In the genomic region with DNA sequence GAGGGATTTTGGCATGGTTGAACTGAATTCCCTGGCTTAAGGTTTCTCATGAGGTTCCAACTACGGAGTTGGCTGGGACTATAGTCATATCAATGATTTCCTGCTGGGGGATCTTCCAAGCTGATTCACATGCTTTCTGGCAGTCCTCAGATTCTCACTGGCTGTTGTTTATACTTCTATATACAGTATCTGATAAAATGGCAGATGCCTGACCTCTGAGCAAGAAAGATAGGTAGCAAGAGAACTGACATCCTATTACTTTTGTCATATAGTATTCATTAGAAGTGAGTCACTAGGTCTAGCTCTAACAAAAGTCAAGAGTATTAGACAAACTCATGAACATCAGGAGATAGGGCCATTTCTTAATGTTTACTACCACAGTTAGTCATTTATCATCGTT, we compare ENCODE assay signal across 16 cellular contexts.
DNase-seq lines count a peak whose midpoint lies in the region; ATAC-seq and TF ChIP-seq lines count a peak whose summit lies in the region.
"Had no signal": no experiment of that assay in that cellular context is flagged by ENCODE, and none has a peak within 500 bp of the region (broad histone marks: within the 10 kb centered on the region; RNA-seq: fewer than 3 reads in every experiment).

No MANE protein-coding gene starts in this region.

- POLR2A ChIA-PET in AG04450 (lab: Yijun Ruan, JAX), result no interaction called here
- POLR2A ChIA-PET in naive thymus-derived CD8-positive, alpha-beta T cell (lab: Charles Lee), result no interaction called here

- H3K27ac ChIP-seq in AG04450 (ENCODE audit: low read depth, low read length), result no peak overlapping the region
- H3K27ac ChIP-seq: PC-9 had no signal

- no peaks in the 10 kb centered on the region for H3K36me3 Mint-ChIP-seq in naive thymus-derived CD8-positive, alpha-beta T cell
- H3K36me3 Mint-ChIP-seq: IgD-negative memory B cell had no signal

- H3K27me3 Mint-ChIP-seq in naive thymus-derived CD8-positive, alpha-beta T cell, result no peaks in the 10 kb centered on the region
- H3K27me3 Mint-ChIP-seq: IgD-negative memory B cell had no signal

- no peak overlapping the region for H3K4me3 ChIP-seq in AG04450 (ENCODE audit: low read depth, low read length)
- no peak overlapping the region for H3K4me3 ChIP-seq in MG63
- no peak overlapping the region for H3K4me3 ChIP-seq in epithelial cell of esophagus (ENCODE audit: low read length)
- H3K4me3 ChIP-seq: PC-9 had no signal

- H3K9me3 ChIP-seq in AG04450 (ENCODE audit: control insufficient read depth, insufficient read depth, low read length) (peaks cover 7% of the 10 kb centered on the region), MG63 (no peaks in the 10 kb centered on the region)

- no peaks in the 10 kb centered on the region for H3K4me1 Mint-ChIP-seq in naive thymus-derived CD8-positive, alpha-beta T cell
- H3K4me1 Mint-ChIP-seq: IgD-negative memory B cell had no signal

- H3K36me3 ChIP-seq in MG63, result no peaks in the 10 kb centered on the region

- CTCF ChIA-PET in AG04450 (lab: Charles Lee), result no interaction called here

- ATAC-seq in naive thymus-derived CD8-positive, alpha-beta T cell, result no peak
- no peak for ATAC-seq in HG03108 (IDR thresholded peaks at IDR 0.05; ENCODE audit: unreplicated experiment)

- TF ChIP-seq CTCF in AG04450 (IDR thresholded peaks at IDR 0.05; ENCODE audit: low read depth, low read length), result no peak
- no peak for TF ChIP-seq CTCF in epithelial cell of esophagus (IDR thresholded peaks at IDR 0.05; ENCODE audit: insufficient read depth, low read depth, low read length, missing control alignments)

- no peaks in the 10 kb centered on the region for H3K27me3 ChIP-seq in AG04450 (ENCODE audit: control insufficient read depth, insufficient read depth, low read length)
- H3K27me3 ChIP-seq in MG63, result no peaks in the 10 kb centered on the region

- DNase-seq in AG04450 (ENCODE audit: low read depth, low spot score) (peak; percentile 21), MG63 (peak; percentile 81), amniotic stem cell (lab: John Stamatoyannopoulos, UW) (peak; percentile 4), epithelial cell of esophagus (ENCODE audit: low read depth) (peak; percentile 13), MV-4-11 (lab: John Stamatoyannopoulos, UW) (no peak)
- no peak for DNase-seq in naive thymus-derived CD8-positive, alpha-beta T cell
- no peak for DNase-seq in stimulated activated CD4-positive, alpha-beta T cell treated with anti-CD3 and anti-CD28 coated beads, Interleukin-4, amount 100 ng/mL, for 24 hours
- DNase-seq: C1 segment of cervical spinal cord, DMS79 treated with DMSO at 0.1 percent for 48 hours, GOT3, NCI-H1417, NCI-H187 treated with DMSO at 0.1 percent for 48 hours, NCI-H774, PC-9 had no signal

- no peak overlapping the region for H3K27ac Mint-ChIP-seq in naive thymus-derived CD8-positive, alpha-beta T cell
- H3K27ac Mint-ChIP-seq: IgD-negative memory B cell had no signal

- no peak overlapping the region for H3K4me3 Mint-ChIP-seq in naive thymus-derived CD8-positive, alpha-beta T cell
- H3K4me3 Mint-ChIP-seq: IgD-negative memory B cell had no signal

- peaks cover 0 to 10% (median 2%) of the 10 kb centered on the region in 9 donors for H3K9me3 Mint-ChIP-seq in naive thymus-derived CD8-positive, alpha-beta T cell

Comparison
In these comparisons a context has a peak if more than half of its experiments do, and no peak if none do; other contexts are left out.
1. DNase-seq: peak in AG04450 (single experiment), MG63 (single experiment), amniotic stem cell (single experiment) and epithelial cell of esophagus (single experiment); none in naive thymus-derived CD8-positive, alpha-beta T cell (0 of 10), MV-4-11 (single experiment) and stimulated activated CD4-positive, alpha-beta T cell treated with anti-CD3 and anti-CD28 coated beads, Interleukin-4, amount 100 ng/mL, for 24 hours (single experiment).